In genomic region chrX:13898084-13898483, GRCh38 we compare ENCODE assay signal across 8 cellular contexts.
A peak's percentile ranks its signal among the peaks of the same experiment; 100 is the strongest.
DNase-seq lines count a peak whose midpoint lies in the region; ATAC-seq, FAIRE-seq and TF ChIP-seq lines count a peak whose summit lies in the region.

No MANE protein-coding gene starts in this region.

- peak; percentile 48 for DNase-seq in AG10803 (ENCODE audit: low read depth)
- DNase-seq in NCI-H82 (lab: John Stamatoyannopoulos, UW) = peak; percentile 74
- DNase-seq in fibroblast of the conjunctiva (ENCODE audit: low read depth) = peak; percentile 52
- no peak for DNase-seq in H7
- no peak for DNase-seq in MG63
- DNase-seq in H54 (ENCODE audit: insufficient read length, low spot score) = no peak

- H3K36me3 ChIP-seq in H7 (replicated peaks; ENCODE audit: control insufficient read depth, insufficient read depth, low read length) = no peaks in the 10 kb centered on the region
- no peaks in the 10 kb centered on the region for H3K36me3 ChIP-seq in MG63

- H3K4me3 ChIP-seq in AG10803 (ENCODE audit: low read length) (no peak overlapping the region), H7 (ENCODE audit: insufficient read depth, low read depth, low read length) (no peak overlapping the region), MG63 (no peak overlapping the region)

- TF ChIP-seq POLR2A in H54 (IDR thresholded peaks at IDR 0.05; ENCODE audit: low read depth, low read length) = no peak

- peak; percentile 68 for ATAC-seq in GM18909 (IDR thresholded peaks at IDR 0.05; ENCODE audit: poor library complexity, unreplicated experiment)
- ATAC-seq in GM21528 (IDR thresholded peaks at IDR 0.05; ENCODE audit: low FRiP score, unreplicated experiment) = no peak

- H3K27me3 ChIP-seq in H7 (ENCODE audit: control insufficient read depth, insufficient read depth, low read length) (no peaks in the 10 kb centered on the region), MG63 (no peaks in the 10 kb centered on the region)

- peak; percentile 28 for TF ChIP-seq CTCF in AG10803 (conservative IDR thresholded peaks at IDR 0.05; ENCODE audit: low read length)

- no peak for FAIRE-seq in H54 (lab: Jason Lieb, UNC)

- H3K9me3 ChIP-seq in MG63 = no peaks in the 10 kb centered on the region

Comparison
In these comparisons a context has a peak if more than half of its experiments do, and no peak if none do; other contexts are left out.
1. DNase-seq: peak in AG10803 (single experiment), NCI-H82 (single experiment) and fibroblast of the conjunctiva (single experiment); none in H7 (single experiment), MG63 (single experiment) and H54 (single experiment).